In the genomic region with DNA sequence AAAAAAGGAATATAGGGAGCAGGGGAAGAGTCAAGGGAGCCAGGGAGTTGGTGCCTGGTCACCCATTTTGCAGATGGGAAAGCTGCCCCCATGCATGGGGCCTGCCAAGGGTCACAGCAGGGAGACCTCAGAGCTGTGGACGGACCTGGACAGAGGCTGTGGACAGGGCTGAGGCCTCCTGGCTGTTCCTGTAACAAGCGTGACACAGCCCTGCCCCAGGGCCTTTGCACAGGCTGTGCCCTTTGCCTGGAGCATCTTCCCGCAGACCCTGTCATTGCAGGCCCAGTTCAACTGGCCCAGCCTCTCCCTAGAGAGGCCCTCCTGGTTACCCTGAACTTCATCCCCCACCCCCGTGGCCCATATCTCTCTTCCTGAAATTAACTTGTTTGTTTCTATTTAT, we compare ENCODE assay signal across 2 cellular contexts.
TF ChIP-seq lines count a peak whose summit lies in the region.

No MANE protein-coding gene starts in this region.

TF ChIP-seq in HEK293, 187 proteins besides CTCF, POLR2A, EP300 and RAD21:
- TF ChIP-seq KLF8 (tag by site-specific recombination; IDR thresholded peaks at IDR 0.05), result peak; percentile 25; the same call in 1 of the 2 replicates
- no peak for TF ChIP-seq ZNF610 (tag by site-specific recombination; IDR thresholded peaks at IDR 0.05; ENCODE audit: borderline replicate concordance)
- TF ChIP-seq, protein P1, sequence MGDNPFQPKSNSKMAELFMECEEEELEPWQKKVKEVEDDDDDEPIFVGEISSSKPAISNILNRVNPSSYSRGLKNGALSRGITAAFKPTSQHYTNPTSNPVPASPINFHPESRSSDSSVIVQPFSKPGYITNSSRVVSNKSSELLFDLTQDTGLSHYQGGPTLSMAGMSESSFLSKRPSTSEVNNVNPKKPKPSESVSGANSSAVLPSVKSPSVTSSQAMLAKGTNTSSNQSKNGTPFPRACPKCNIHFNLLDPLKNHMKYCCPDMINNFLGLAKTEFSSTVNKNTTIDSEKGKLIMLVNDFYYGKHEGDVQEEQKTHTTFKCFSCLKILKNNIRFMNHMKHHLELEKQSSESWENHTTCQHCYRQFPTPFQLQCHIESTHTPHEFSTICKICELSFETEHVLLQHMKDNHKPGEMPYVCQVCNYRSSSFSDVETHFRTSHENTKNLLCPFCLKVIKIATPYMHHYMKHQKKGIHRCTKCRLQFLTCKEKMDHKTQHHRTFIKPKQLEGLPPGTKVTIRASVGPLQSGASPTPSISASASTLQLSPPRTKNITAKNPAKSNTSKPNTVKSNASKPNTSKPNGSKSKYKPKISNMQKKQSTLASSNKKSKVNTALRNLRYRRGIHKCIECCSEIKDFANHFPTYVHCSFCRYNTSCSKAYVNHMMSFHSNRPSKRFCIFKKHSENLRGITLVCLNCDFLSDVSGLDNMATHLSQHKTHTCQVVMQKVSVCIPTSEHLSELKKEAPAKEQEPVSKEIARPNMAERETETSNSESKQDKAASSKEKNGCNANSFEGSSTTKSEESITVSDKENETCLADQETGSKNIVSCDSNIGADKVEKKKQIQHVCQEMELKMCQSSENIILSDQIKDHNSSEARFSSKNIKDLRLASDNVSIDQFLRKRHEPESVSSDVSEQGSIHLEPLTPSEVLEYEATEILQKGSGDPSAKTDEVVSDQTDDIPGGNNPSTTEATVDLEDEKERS (tag by site-specific recombination; IDR thresholded peaks at IDR 0.05), result 0 out of 2 replicates have a peak, but pooled peaks have one; percentile 19
- TF ChIP-seq SCRT1 (tag by site-specific recombination; IDR thresholded peaks at IDR 0.05; ENCODE audit: borderline replicate concordance), result no peak
- no peak for TF ChIP-seq SP3 (tag by site-specific recombination; IDR thresholded peaks at IDR 0.05)
- TF ChIP-seq ZNF175 (tag by site-specific recombination; IDR thresholded peaks at IDR 0.05), result no peak
- no peak for TF ChIP-seq ZNF335 (tag by site-specific recombination; conservative IDR thresholded peaks at IDR 0.05)
- TF ChIP-seq ZNF157 (tag by site-specific recombination; IDR thresholded peaks at IDR 0.05), result no peak
- TF ChIP-seq ZNF623 (tag by site-specific recombination; IDR thresholded peaks at IDR 0.05), result peak; percentile 100
- TF ChIP-seq, protein P2, sequence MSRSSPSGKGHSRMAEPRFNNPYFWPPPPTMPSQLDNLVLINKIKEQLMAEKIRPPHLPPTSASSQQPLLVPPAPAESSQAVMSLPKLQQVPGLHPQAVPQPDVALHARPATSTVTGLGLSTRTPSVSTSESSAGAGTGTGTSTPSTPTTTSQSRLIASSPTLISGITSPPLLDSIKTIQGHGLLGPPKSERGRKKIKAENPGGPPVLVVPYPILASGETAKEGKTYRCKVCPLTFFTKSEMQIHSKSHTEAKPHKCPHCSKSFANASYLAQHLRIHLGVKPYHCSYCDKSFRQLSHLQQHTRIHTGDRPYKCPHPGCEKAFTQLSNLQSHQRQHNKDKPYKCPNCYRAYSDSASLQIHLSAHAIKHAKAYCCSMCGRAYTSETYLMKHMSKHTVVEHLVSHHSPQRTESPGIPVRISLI (tag by site-specific recombination; IDR thresholded peaks at IDR 0.05), result no peak
- no peak for TF ChIP-seq ZNF10 (tag by site-specific recombination; IDR thresholded peaks at IDR 0.05)
- TF ChIP-seq ZNF112 (tag by site-specific recombination; IDR thresholded peaks at IDR 0.05), result no peak
- no peak for TF ChIP-seq ZSCAN30 (tag by site-specific recombination; IDR thresholded peaks at IDR 0.05)
- TF ChIP-seq ZBTB10 (tag by site-specific recombination; IDR thresholded peaks at IDR 0.05), result no peak
- TF ChIP-seq ZXDB (tag by site-specific recombination; IDR thresholded peaks at IDR 0.05), result no peak
- TF ChIP-seq ZNF394 (tag by site-specific recombination; IDR thresholded peaks at IDR 0.05; ENCODE audit: borderline replicate concordance), result no peak

TF ChIP-seq in K562, 482 proteins besides CTCF, POLR2A, EP300 and RAD21:
- TF ChIP-seq PHF20 (IDR thresholded peaks at IDR 0.05; ENCODE audit: partially characterized antibody), result no peak
- peak; percentile 96 for TF ChIP-seq RBM25 (IDR thresholded peaks at IDR 0.05; ENCODE audit: low read depth, low read length, severe bottlenecking)
- TF ChIP-seq SMARCA4 (IDR thresholded peaks at IDR 0.05), result no peak
- TF ChIP-seq PTBP1 (IDR thresholded peaks at IDR 0.05; ENCODE audit: low read depth, low read length), result peak; percentile 50; the same call in 1 of the 2 replicates
- peak; percentile 72; the same call in 1 of the 2 replicates for TF ChIP-seq BCOR (IDR thresholded peaks at IDR 0.05)
- no peak for TF ChIP-seq HMGN3 (IDR thresholded peaks at IDR 0.05; ENCODE audit: borderline replicate concordance, extremely low read depth, insufficient read length, low read depth, low read length)
- TF ChIP-seq FUS (optimal IDR thresholded peaks at IDR 0.05; ENCODE audit: low read depth, low read length), result no peak
- TF ChIP-seq, protein P3, sequence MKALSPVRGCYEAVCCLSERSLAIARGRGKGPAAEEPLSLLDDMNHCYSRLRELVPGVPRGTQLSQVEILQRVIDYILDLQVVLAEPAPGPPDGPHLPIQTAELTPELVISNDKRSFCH (CRISPR knock-in tag; IDR thresholded peaks at IDR 0.05), result no peak
- TF ChIP-seq, protein P3 (tag; IDR thresholded peaks at IDR 0.05), result 0 out of 2 replicates have a peak, but pooled peaks have one; percentile 47
- no peak for TF ChIP-seq ZNF586 (CRISPR knock-in tag; conservative IDR thresholded peaks at IDR 0.05)
- peak in 1 of 2 experiments; percentile 48; a peak in 2 of 4 replicates for TF ChIP-seq KDM1A (IDR thresholded peaks at IDR 0.05)
- peak; percentile 82 for TF ChIP-seq SMARCA5 (IDR thresholded peaks at IDR 0.05)
- TF ChIP-seq ADNP (tag; IDR thresholded peaks at IDR 0.05), result 0 out of 2 replicates have a peak, but pooled peaks have one; percentile 49
- TF ChIP-seq RBM14 (IDR thresholded peaks at IDR 0.05; ENCODE audit: borderline replicate concordance, insufficient read depth, low read depth, low read length), result no peak
- peak in 1 of 2 experiments; percentile 50; a peak in 2 of 4 replicates for TF ChIP-seq RCOR1 (IDR thresholded peaks at IDR 0.05; ENCODE audit: borderline replicate concordance in 1 of 2, low read depth in 2 of 2, low read length in 2 of 2)
- TF ChIP-seq ZNF583 (CRISPR knock-in tag; IDR thresholded peaks at IDR 0.05), result no peak
